Comparison of ENCODE assay signal across 8 cellular contexts in the genomic region with DNA sequence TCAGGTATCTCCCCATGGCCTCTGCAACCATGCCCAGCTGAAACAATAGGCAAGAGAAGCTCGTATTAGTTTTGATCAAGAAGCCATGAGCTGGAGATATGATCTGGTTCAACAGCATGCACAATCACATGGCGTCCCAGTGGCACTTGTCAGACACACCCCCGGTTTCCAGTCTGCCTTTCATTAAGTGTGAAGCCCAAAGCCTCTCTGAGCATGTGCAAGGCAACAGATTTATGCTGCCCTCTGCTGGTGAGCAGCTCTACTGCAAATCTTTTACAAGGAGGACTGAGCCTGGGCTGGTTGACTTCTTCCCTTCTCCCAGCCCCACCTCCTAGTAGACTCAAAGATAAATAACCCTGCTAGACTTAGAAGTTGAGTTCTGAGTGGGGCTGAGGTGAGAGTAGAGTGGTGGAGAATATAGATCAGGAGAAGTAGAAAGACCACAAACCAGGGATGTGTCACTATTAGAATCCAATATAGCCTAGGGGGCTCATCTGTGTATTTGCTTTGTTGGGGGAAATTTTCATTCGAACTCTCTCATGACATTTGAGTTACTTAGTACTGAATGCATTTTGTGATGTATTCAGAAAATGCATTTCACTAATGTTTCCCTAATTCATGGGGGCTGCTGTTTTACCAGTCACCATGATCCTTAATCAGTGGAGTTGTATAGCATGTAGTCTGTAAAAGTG.
A peak's percentile ranks its signal among the peaks of the same experiment; 100 is the strongest.
DNase-seq lines count a peak whose midpoint lies in the region; ATAC-seq and TF ChIP-seq lines count a peak whose summit lies in the region.

No MANE protein-coding gene starts in this region.

- TF ChIP-seq POLR2A in erythroblast (IDR thresholded peaks at IDR 0.05; ENCODE audit: low read length) = no peak

- no peaks in the 10 kb centered on the region for H3K9me3 Mint-ChIP-seq in nephron

- no peak overlapping the region for H3K27ac Mint-ChIP-seq in nephron

- ATAC-seq in GM21423 (IDR thresholded peaks at IDR 0.05; ENCODE audit: unreplicated experiment) = peak; percentile 87

- H3K36me3 Mint-ChIP-seq in nephron (ENCODE audit: low read depth) = no peaks in the 10 kb centered on the region

- no peak overlapping the region for H3K4me3 Mint-ChIP-seq in nephron

- no peaks in the 10 kb centered on the region for H3K4me1 Mint-ChIP-seq in nephron

- H3K27me3 Mint-ChIP-seq in nephron (ENCODE audit: low read depth) = no peaks in the 10 kb centered on the region

- TF ChIP-seq CTCF in nephron (IDR thresholded peaks at IDR 0.05; ENCODE audit: unreplicated experiment in 3 of 3) = peak; percentile 71 to 77 (median 75)

- DNase-seq in DMS153 (lab: John Stamatoyannopoulos, UW) (peak; percentile 85), HS-5 (ENCODE audit: low read depth) (peak; percentile 46), NOMO-1 (lab: John Stamatoyannopoulos, UW; ENCODE audit: unreplicated experiment in 2 of 2) (peak; percentile 64 to 73), erythroblast (lab: John Stamatoyannopoulos, UW) (peak; percentile 71 to 81)
- DNase-seq in activated CD8-positive, alpha-beta memory T cell treated with anti-CD3 and anti-CD28 coated beads, Interleukin-2, amount 50 U/mL, for 1 hour (ENCODE audit: extremely low read depth) = peak; percentile 2
- DNase-seq in stimulated activated naive CD4-positive, alpha-beta T cell treated with Interleukin-2 at 50 U/mL for 16 hours (lab: John Stamatoyannopoulos, UW) = peak; percentile 56

Comparison
In these comparisons a context has a peak if more than half of its experiments do, and no peak if none do; other contexts are left out.
1. Peak in every context shown above with its lines: DNase-seq and ATAC-seq.
2. DNase-seq: peak in every context shown above with its lines; median percentile 85 in DMS153; 76 in erythroblast; 68 in NOMO-1; 56 in stimulated activated naive CD4-positive, alpha-beta T cell treated with Interleukin-2 at 50 U/mL for 16 hours; 46 in HS-5; 2 in activated CD8-positive, alpha-beta memory T cell treated with anti-CD3 and anti-CD28 coated beads, Interleukin-2, amount 50 U/mL, for 1 hour.